In the genomic region with DNA sequence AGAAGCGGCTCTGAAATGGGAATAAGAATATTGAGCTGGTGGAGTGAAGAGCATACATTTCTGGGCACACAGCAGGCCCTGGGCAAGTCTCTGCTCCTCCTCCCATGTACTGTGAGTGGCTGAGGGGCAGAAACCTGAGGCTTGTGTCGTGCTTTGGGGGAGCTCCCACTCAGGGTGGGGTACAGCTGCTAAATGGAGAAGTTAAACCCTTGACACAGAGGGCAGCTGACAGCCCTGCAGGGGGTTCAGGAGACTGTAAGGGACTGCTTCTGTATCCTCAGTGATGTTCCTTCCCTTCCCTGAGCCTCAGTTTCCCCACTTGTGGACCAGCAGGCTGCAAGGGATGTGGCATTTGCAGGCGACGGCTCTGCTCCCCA, we compare ENCODE assay signal across 14 cellular contexts. TPM values are rescaled to one million over a fixed set of nuclear protein-coding genes. Genes with fewer than 3 reads are reported as not detected.
DNase-seq lines count a peak whose midpoint lies in the region; ATAC-seq and TF ChIP-seq lines count a peak whose summit lies in the region.
"Had no signal": no experiment of that assay in that cellular context is flagged by ENCODE, and none has a peak within 500 bp of the region (broad histone marks: within the 10 kb centered on the region; RNA-seq: fewer than 3 reads in every experiment).

No MANE protein-coding gene starts in this region.

- no peak overlapping the region for H3K27ac ChIP-seq in AG04450 (ENCODE audit: low read depth, low read length)

- peaks cover 25% of the 10 kb centered on the region for H3K4me1 ChIP-seq in NT2/D1 (ENCODE audit: insufficient read depth, insufficient read length)

- H3K9me3 ChIP-seq in AG04450 (ENCODE audit: control insufficient read depth, insufficient read depth, low read length) (no peaks in the 10 kb centered on the region), NT2/D1 (ENCODE audit: insufficient read depth, low read length) (no peaks in the 10 kb centered on the region)
- H3K9me3 ChIP-seq: Caco-2 had no signal

- peak; percentile 24 for TF ChIP-seq POLR2A in erythroblast (IDR thresholded peaks at IDR 0.05; ENCODE audit: low read length)

- CTCF ChIA-PET in AG04450 (lab: Charles Lee) = interaction anchor here (1.5 kb wide), 1 partner anchor 22 kb away, joined by 6 read pairs; no protein-coding TSS in a partner anchor

- TF ChIP-seq CTCF in AG04450 (IDR thresholded peaks at IDR 0.05; ENCODE audit: low read depth, low read length) (0 out of 2 replicates have a peak, but pooled peaks have one; percentile 2), nephron (IDR thresholded peaks at IDR 0.05; ENCODE audit: unreplicated experiment in 3 of 3) (no peak)

- H3K4me1 Mint-ChIP-seq in nephron = peaks cover 33% of the 10 kb centered on the region

- peaks cover 4% of the 10 kb centered on the region for H3K27me3 Mint-ChIP-seq in nephron (ENCODE audit: low read depth)

- H3K27me3 ChIP-seq in AG04450 (ENCODE audit: control insufficient read depth, insufficient read depth, low read length) = no peaks in the 10 kb centered on the region
- H3K27me3 ChIP-seq in NT2/D1 (ENCODE audit: insufficient read depth, insufficient read length) = no peaks in the 10 kb centered on the region

- POLR2A ChIA-PET in AG04450 (lab: Yijun Ruan, JAX) = no interaction called here

- H3K9me3 Mint-ChIP-seq in nephron = no peaks in the 10 kb centered on the region

- ATAC-seq in HG02885 (IDR thresholded peaks at IDR 0.05; ENCODE audit: poor library complexity, unreplicated experiment) = no peak
- ATAC-seq: PC-3 had no signal

- H3K36me3 Mint-ChIP-seq in nephron (ENCODE audit: low read depth) = peaks cover under 1% of the 10 kb centered on the region

- no peaks in the 10 kb centered on the region for H3K36me3 ChIP-seq in NT2/D1 (ENCODE audit: insufficient read depth, insufficient read length, low read length)

- H3K9ac ChIP-seq in NT2/D1 (ENCODE audit: insufficient read length, low read depth) = peak overlapping the region; percentile 44

- DNase-seq in AG04450 (ENCODE audit: low read depth, low spot score) (no peak), NT2/D1 (ENCODE audit: low read depth, low spot score) (no peak), erythroblast (lab: John Stamatoyannopoulos, UW) (no peak), cerebellar nuclear complex (lab: John Stamatoyannopoulos, UW) (no peak), NCI-H2196 treated with DMSO at 0.1 percent for 48 hours (lab: John Stamatoyannopoulos, UW; ENCODE audit: unreplicated experiment) (no peak)
- DNase-seq in activated T-cell treated with anti-CD3 and anti-CD28 coated beads, Interleukin-2, amount 50 U/mL, for 1 hour = no peak
- DNase-seq: Caco-2, HCEC 1CT, NCI-H1048, NCI-H226, NCI-H526 treated with DMSO at 0.1 percent for 48 hours, PC-3 had no signal

- H3K27ac Mint-ChIP-seq in nephron = peak overlapping the region; percentile 49 to 87 (median 87)

- H3K4me3 Mint-ChIP-seq in nephron = no peak overlapping the region

- H3K4me3 ChIP-seq in AG04450 (ENCODE audit: low read depth, low read length) (no peak overlapping the region), NT2/D1 (ENCODE audit: insufficient read length, low read depth) (no peak overlapping the region)

RNA-seq across cellular contexts. Expression of a gene that starts 15.6 kb away (rescaled TPM):
- polyA plus RNA-seq in AG04450 (2011; rRNA removed) = 20.8 and 31.7 TPM in 2 replicates
- polyA minus RNA-seq in AG04450 (2011; rRNA and poly(A)+ RNA removed) = 7.8 and 10.0 TPM in 2 replicates

RNA-seq across cellular contexts. Expression of a gene that starts 34.2 kb away (rescaled TPM):
- polyA plus RNA-seq in AG04450 (2011; rRNA removed) = 16.7 and 18.7 TPM in 2 replicates
- polyA minus RNA-seq in AG04450 (2011; rRNA and poly(A)+ RNA removed) = 17.5 and 18.8 TPM in 2 replicates

RNA-seq across cellular contexts. Expression of a gene that starts 46.0 kb away (rescaled TPM):
- 3,445 and 3,813 TPM in 2 replicates for polyA plus RNA-seq in AG04450 (2011; rRNA removed)
- polyA minus RNA-seq in AG04450 (2011; rRNA and poly(A)+ RNA removed) = 2,106 and 2,539 TPM in 2 replicates
